In genomic region chrX:131745942-131746489, GRCh38 we compare ENCODE assay signal across 12 cellular contexts.
DNase-seq lines count a peak whose midpoint lies in the region; ATAC-seq and TF ChIP-seq lines count a peak whose summit lies in the region.
"Had no signal": no experiment of that assay in that cellular context is flagged by ENCODE, and none has a peak within 500 bp of the region (broad histone marks: within the 10 kb centered on the region; RNA-seq: fewer than 3 reads in every experiment).

No MANE protein-coding gene starts in this region.

- H3K27ac Mint-ChIP-seq in natural killer cell = peak overlapping the region in 1 of 2 donors; percentile 88
- peak overlapping the region in 1 of 2 donors; percentile 88 for H3K27ac Mint-ChIP-seq in natural killer cell treated with Interleukin-12 subunit alpha and Interleukin-12 subunit beta and Interleukin-15 and Interleukin-18, amount 100 ng/mL, for 72 hours
- H3K27ac Mint-ChIP-seq in glutamatergic neuron (ENCODE audit: unreplicated experiment) = no peak overlapping the region
- H3K27ac Mint-ChIP-seq: activated naive CD4-positive, alpha-beta T cell treated with anti-CD3 and anti-CD28 coated beads, Interleukin-2, amount 50 U/mL, for 24 hours had no signal

- TF ChIP-seq CTCF in natural killer cell (IDR thresholded peaks at IDR 0.05) (no peak), coronary artery (IDR thresholded peaks at IDR 0.05) (no peak), glutamatergic neuron (IDR thresholded peaks at IDR 0.05; ENCODE audit: partially characterized antibody, unreplicated experiment) (no peak)

- H3K27me3 Mint-ChIP-seq in natural killer cell (ENCODE audit: low read depth in 2 of 2) = no peaks in the 10 kb centered on the region
- H3K27me3 Mint-ChIP-seq in natural killer cell treated with Interleukin-12 subunit alpha and Interleukin-12 subunit beta and Interleukin-15 and Interleukin-18, amount 100 ng/mL, for 72 hours = no peaks in the 10 kb centered on the region
- H3K27me3 Mint-ChIP-seq in glutamatergic neuron (ENCODE audit: unreplicated experiment) = no peaks in the 10 kb centered on the region
- H3K27me3 Mint-ChIP-seq: activated naive CD4-positive, alpha-beta T cell treated with anti-CD3 and anti-CD28 coated beads, Interleukin-2, amount 50 U/mL, for 24 hours had no signal

- ATAC-seq in natural killer cell (no peak), GM18505 (IDR thresholded peaks at IDR 0.05; ENCODE audit: unreplicated experiment) (no peak)
- ATAC-seq in natural killer cell treated with Interleukin-12 subunit alpha and Interleukin-12 subunit beta and Interleukin-15 and Interleukin-18, amount 100 ng/mL, for 72 hours = no peak

- DNase-seq in natural killer cell (no peak), NCI-H774 (lab: John Stamatoyannopoulos, UW) (peak; percentile 54), coronary artery (ENCODE audit: low spot score) (no peak), NCI-H524 treated with DMSO at 0.1 percent for 48 hours (lab: John Stamatoyannopoulos, UW) (no peak), glutamatergic neuron (no peak)
- no peak for DNase-seq in natural killer cell treated with Interleukin-12 subunit alpha and Interleukin-12 subunit beta and Interleukin-15 and Interleukin-18, amount 100 ng/mL, for 72 hours (ENCODE audit: low spot score)
- no peak for DNase-seq in activated CD4-positive, alpha-beta T cell treated with anti-CD3 and anti-CD28 coated beads, Interleukin-2, amount 50 U/mL, for 1 hour
- DNase-seq: GF-D8; NCI-H1436 treated with DMSO at 0.1 percent for 48 hours; stimulated activated CD4-positive, alpha-beta T cell treated with anti-CD3 and anti-CD28 coated beads, Interleukin-1b, Interleukin-23, amount 100 ng/mL, for 48 hours had no signal

- H3K4me3 Mint-ChIP-seq in natural killer cell (peak overlapping the region; percentile 89), glutamatergic neuron (ENCODE audit: unreplicated experiment) (no peak overlapping the region)
- no peak overlapping the region for H3K4me3 Mint-ChIP-seq in natural killer cell treated with Interleukin-12 subunit alpha and Interleukin-12 subunit beta and Interleukin-15 and Interleukin-18, amount 100 ng/mL, for 72 hours
- H3K4me3 Mint-ChIP-seq: activated naive CD4-positive, alpha-beta T cell treated with anti-CD3 and anti-CD28 coated beads, Interleukin-2, amount 50 U/mL, for 24 hours had no signal

- intact Hi-C loops in natural killer cell (cut with micrococcal nuclease) = no loop called here

- peaks cover 0 to 22% of the 10 kb centered on the region in 2 donors for H3K4me1 Mint-ChIP-seq in natural killer cell
- H3K4me1 Mint-ChIP-seq in natural killer cell treated with Interleukin-12 subunit alpha and Interleukin-12 subunit beta and Interleukin-15 and Interleukin-18, amount 100 ng/mL, for 72 hours (ENCODE audit: low read depth in 2 of 2) = peaks cover 0 to 10% of the 10 kb centered on the region in 2 donors
- no peaks in the 10 kb centered on the region for H3K4me1 Mint-ChIP-seq in glutamatergic neuron (ENCODE audit: low read depth, unreplicated experiment)
- H3K4me1 Mint-ChIP-seq: activated naive CD4-positive, alpha-beta T cell treated with anti-CD3 and anti-CD28 coated beads, Interleukin-2, amount 50 U/mL, for 24 hours had no signal

- peak overlapping the region; percentile 49 for H3K4me3 ChIP-seq in coronary artery

- no peak for TF ChIP-seq POLR2A in GM18505 (IDR thresholded peaks at IDR 0.05; ENCODE audit: borderline replicate concordance, extremely low read depth, insufficient read depth, insufficient read length)

- H3K36me3 Mint-ChIP-seq in natural killer cell (no peaks in the 10 kb centered on the region), glutamatergic neuron (ENCODE audit: unreplicated experiment) (no peaks in the 10 kb centered on the region)
- H3K36me3 Mint-ChIP-seq in natural killer cell treated with Interleukin-12 subunit alpha and Interleukin-12 subunit beta and Interleukin-15 and Interleukin-18, amount 100 ng/mL, for 72 hours = no peaks in the 10 kb centered on the region

- no peak overlapping the region for H3K27ac ChIP-seq in coronary artery

- no peaks in the 10 kb centered on the region for H3K9me3 Mint-ChIP-seq in natural killer cell
- H3K9me3 Mint-ChIP-seq in natural killer cell treated with Interleukin-12 subunit alpha and Interleukin-12 subunit beta and Interleukin-15 and Interleukin-18, amount 100 ng/mL, for 72 hours = no peaks in the 10 kb centered on the region
- no peaks in the 10 kb centered on the region for H3K9me3 Mint-ChIP-seq in glutamatergic neuron (ENCODE audit: unreplicated experiment)
- H3K9me3 Mint-ChIP-seq: activated naive CD4-positive, alpha-beta T cell treated with anti-CD3 and anti-CD28 coated beads, Interleukin-2, amount 50 U/mL, for 24 hours had no signal
